ENCODE assay signal across 9 cellular contexts in the genomic region with DNA sequence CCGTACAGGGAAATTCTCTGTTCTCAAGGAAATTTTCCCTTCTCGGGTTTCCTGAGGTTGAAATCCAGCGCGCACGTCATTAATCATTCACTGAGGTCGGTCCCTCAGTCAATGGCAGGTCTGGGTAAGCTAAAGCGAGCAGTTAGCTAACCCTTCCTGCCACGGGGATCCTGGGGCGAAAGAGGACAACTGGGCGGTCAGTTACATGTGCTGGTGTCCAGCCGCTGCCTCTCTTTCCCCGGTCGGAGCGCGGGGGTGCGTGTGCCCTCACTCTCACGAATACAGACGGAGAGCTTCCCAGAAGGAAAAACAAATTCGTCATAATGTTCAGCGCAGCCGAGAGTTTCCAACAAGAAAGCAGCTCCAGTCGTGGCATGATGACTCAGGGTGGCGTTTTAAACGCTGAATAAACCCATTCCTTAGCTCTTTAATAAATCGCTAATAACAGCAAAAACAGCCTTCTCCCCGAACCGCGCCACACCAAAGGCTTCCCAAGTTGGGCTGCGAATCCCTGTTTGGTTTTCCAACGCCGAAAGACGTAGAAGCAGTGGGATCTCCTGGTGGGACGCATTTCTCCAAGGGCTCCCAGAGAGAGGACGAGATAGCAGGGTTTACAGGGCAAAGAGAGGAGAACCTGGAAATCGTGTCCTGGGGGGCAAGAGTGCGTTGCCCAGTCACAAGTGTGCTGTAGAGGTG. TPM values are rescaled to one million over a fixed set of nuclear protein-coding genes. Genes with fewer than 3 reads are reported as not detected.
A peak's percentile ranks its signal among the peaks of the same experiment; 100 is the strongest.
DNase-seq lines count a peak whose midpoint lies in the region; ATAC-seq and TF ChIP-seq lines count a peak whose summit lies in the region.
"Had no signal": no experiment of that assay in that cellular context is flagged by ENCODE, and none has a peak within 500 bp of the region (broad histone marks: within the 10 kb centered on the region; RNA-seq: fewer than 3 reads in every experiment).

No MANE protein-coding gene starts in this region.

- peak overlapping the region; percentile 67 for H3K4me3 ChIP-seq in SJSA1
- peak overlapping the region; percentile 91 for H3K4me3 ChIP-seq in fibroblast of mammary gland (ENCODE audit: control insufficient read depth, low read depth, low read length)

- no peaks in the 10 kb centered on the region for H3K27me3 ChIP-seq in SJSA1 (replicated peaks)

- ATAC-seq in GM18519 (IDR thresholded peaks at IDR 0.05; ENCODE audit: low FRiP score, unreplicated experiment), result no peak

- DNase-seq in NCI-H2171 treated with DMSO at 0.1 percent for 48 hours (lab: John Stamatoyannopoulos, UW) (peak; percentile 19), NCI-H2171 (lab: John Stamatoyannopoulos, UW) (no peak), SJSA1 (ENCODE audit: low read depth in 1 of 2, low spot score in 2 of 2) (peak; percentile 65 to 78), fibroblast of mammary gland (ENCODE audit: low read depth) (peak; percentile 92), progenitor cell of endocrine pancreas (ENCODE audit: low spot score, unreplicated experiment) (no peak), SKM-1 treated with dmso at 0.1 percent for 144 hours (lab: John Stamatoyannopoulos, UW; ENCODE audit: unreplicated experiment) (no peak), GM10266 (ENCODE audit: extremely low spot score) (no peak)

- H3K36me3 Mint-ChIP-seq in progenitor cell of endocrine pancreas (ENCODE audit: insufficient read depth), result no peaks in the 10 kb centered on the region
- H3K36me3 Mint-ChIP-seq: CD4-positive, CD25-positive, alpha-beta regulatory T cell had no signal

- H3K27ac ChIP-seq in SJSA1, result peak overlapping the region; percentile 74

- no peak overlapping the region for H3K27ac Mint-ChIP-seq in progenitor cell of endocrine pancreas
- H3K27ac Mint-ChIP-seq: CD4-positive, CD25-positive, alpha-beta regulatory T cell had no signal

- peaks cover 23% of the 10 kb centered on the region for H3K36me3 ChIP-seq in SJSA1

- peaks cover 28% of the 10 kb centered on the region for H3K4me1 Mint-ChIP-seq in progenitor cell of endocrine pancreas (ENCODE audit: low read depth)

- H3K4me1 ChIP-seq in SJSA1 (replicated peaks), result peaks cover 27% of the 10 kb centered on the region

- no peaks in the 10 kb centered on the region for H3K9me3 Mint-ChIP-seq in progenitor cell of endocrine pancreas (ENCODE audit: low read depth)

- H3K4me3 Mint-ChIP-seq in progenitor cell of endocrine pancreas (ENCODE audit: low read depth), result peak overlapping the region; percentile 72

- TF ChIP-seq CTCF in fibroblast of mammary gland (conservative IDR thresholded peaks at IDR 0.05; ENCODE audit: control insufficient read depth, insufficient read depth, low read depth, low read length) (no peak), progenitor cell of endocrine pancreas (IDR thresholded peaks at IDR 0.05; ENCODE audit: unreplicated experiment) (no peak), GM10266 (IDR thresholded peaks at IDR 0.05; ENCODE audit: control insufficient read depth, insufficient read depth, low read depth, missing control alignments) (no peak)

- peaks cover 95% of the 10 kb centered on the region for H3K27me3 Mint-ChIP-seq in progenitor cell of endocrine pancreas

- H3K9me3 ChIP-seq in SJSA1 (replicated peaks), result no peaks in the 10 kb centered on the region

RNA-seq across cellular contexts. Expression of gene FGF5, which starts 0.7 kb away (rescaled TPM):
- 2.5 and 6.4 TPM in 2 replicates for total RNA-seq in SJSA1 (2014; rRNA removed; shearing (Covaris generic))
- 0.14 and 0.64 TPM in 2 replicates for total RNA-seq in progenitor cell of endocrine pancreas
- total RNA-seq: CD4-positive, CD25-positive, alpha-beta regulatory T cell had no signal

Comparison
In these comparisons a context has a peak if more than half of its experiments do, and no peak if none do; other contexts are left out.
1. DNase-seq: peak in NCI-H2171 treated with DMSO at 0.1 percent for 48 hours (single experiment), SJSA1 (2 of 2) and fibroblast of mammary gland (single experiment); none in NCI-H2171 (single experiment), progenitor cell of endocrine pancreas (single experiment), SKM-1 treated with dmso at 0.1 percent for 144 hours (single experiment) and GM10266 (single experiment).